Comparison of ENCODE assay signal across 9 cellular contexts in the genomic region with DNA sequence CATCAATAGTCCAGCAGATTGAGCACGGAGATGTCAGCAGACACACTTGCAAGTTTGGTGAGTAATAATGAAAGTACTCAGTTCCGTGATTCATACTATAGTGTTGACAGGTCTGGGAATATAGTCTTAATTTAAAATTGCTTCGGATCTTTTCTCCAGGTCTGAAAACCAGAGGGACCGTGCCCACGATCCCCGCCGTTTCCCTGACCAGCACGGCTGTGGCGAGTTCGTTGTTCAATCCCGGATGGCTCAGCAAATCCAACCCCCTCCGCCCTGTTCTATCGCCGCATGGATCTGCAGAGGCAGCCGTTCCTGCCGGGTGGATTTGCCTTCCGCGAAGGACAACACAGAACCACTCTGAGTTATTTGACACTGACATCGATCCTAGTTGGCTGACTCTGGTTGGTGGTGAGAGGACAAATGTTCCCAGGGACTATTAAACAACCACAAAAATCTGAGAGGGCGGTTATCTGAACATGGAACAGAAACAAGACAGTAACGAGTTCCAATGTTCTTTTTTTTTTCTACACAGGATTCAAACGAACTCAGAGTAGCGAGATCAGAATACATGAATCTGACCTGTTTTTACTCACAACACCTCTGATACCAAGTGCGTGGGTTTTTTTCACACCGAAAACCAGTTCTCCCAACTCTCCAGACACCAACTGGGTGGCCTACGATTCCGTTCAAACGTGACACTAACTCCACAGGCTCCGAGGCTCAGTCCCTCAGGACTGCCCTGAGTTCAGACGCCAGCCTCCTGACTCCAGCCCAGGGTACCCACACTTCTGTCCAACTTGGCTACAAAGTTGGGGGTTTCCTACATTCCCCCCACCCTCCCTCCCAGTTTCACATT. TPM values are rescaled to one million over a fixed set of nuclear protein-coding genes. Genes with fewer than 3 reads are reported as not detected.
DNase-seq lines count a peak whose midpoint lies in the region; ATAC-seq and TF ChIP-seq lines count a peak whose summit lies in the region.
"Had no signal": no experiment of that assay in that cellular context is flagged by ENCODE, and none has a peak within 500 bp of the region (broad histone marks: within the 10 kb centered on the region; RNA-seq: fewer than 3 reads in every experiment).

No MANE protein-coding gene starts in this region.

- H4K20me1 ChIP-seq in Loucy (ENCODE audit: insufficient read depth, low read length, poor library complexity, severe bottlenecking), result peaks cover 14% of the 10 kb centered on the region

- H3K36me3 ChIP-seq in Loucy (ENCODE audit: insufficient read depth, low read length) (no peaks in the 10 kb centered on the region), urinary bladder (ENCODE audit: insufficient read depth) (no peaks in the 10 kb centered on the region), transverse colon (no peaks in the 10 kb centered on the region)

- peaks cover 24% of the 10 kb centered on the region for H3K27me3 Mint-ChIP-seq in activated naive CD4-positive, alpha-beta T cell treated with anti-CD3 and anti-CD28 coated beads, Interleukin-2, amount 10 ng/mL, durations not matched to agents 7 days and 5 days

- no peak overlapping the region for H2AFZ ChIP-seq in Loucy (ENCODE audit: low read length)

- intact Hi-C loops in transverse colon (cut with DNase I; ENCODE audit: low total_unique reads), result no loop called here

- H3K9me3 ChIP-seq in Loucy (ENCODE audit: insufficient read depth, low read depth, low read length) (no peaks in the 10 kb centered on the region), transverse colon (no peaks in the 10 kb centered on the region)

- 50% methylated on average over 30 of the region's 30 CpGs for WGBS in urinary bladder
- 49 to 69% methylated on average over 8 to 30 of the region's 30 CpGs for WGBS in transverse colon (ENCODE audit: low coverage in 1 of 2), 2 donors

- in situ Hi-C loops in transverse colon (cut with MboI; ENCODE audit: low pct_ligation_motif_present in 1 of 4, low pct_unique_long_range_greater_than_20kb in 1 of 4, low sequenced_read_pairs in 3 of 4), result loop anchor here in 1 of 4 donors (10.0 kb wide), 1 partner anchor 63 kb away; a partner anchor contains a TSS

- H3K9me2 ChIP-seq in Loucy (replicated peaks; ENCODE audit: low read depth, low read length), result no peaks in the 10 kb centered on the region

- TF ChIP-seq CTCF in Loucy (conservative IDR thresholded peaks at IDR 0.05; ENCODE audit: low read length) (no peak), transverse colon (IDR thresholded peaks at IDR 0.05) (no peak)

- H3K9me3 Mint-ChIP-seq in activated naive CD4-positive, alpha-beta T cell treated with anti-CD3 and anti-CD28 coated beads, Interleukin-2, amount 10 ng/mL, durations not matched to agents 7 days and 5 days, result no peaks in the 10 kb centered on the region

- H3K4me1 Mint-ChIP-seq in activated naive CD4-positive, alpha-beta T cell treated with anti-CD3 and anti-CD28 coated beads, Interleukin-2, amount 10 ng/mL, durations not matched to agents 7 days and 5 days, result peaks cover 66% of the 10 kb centered on the region

- H3K27ac Mint-ChIP-seq in activated naive CD4-positive, alpha-beta T cell treated with anti-CD3 and anti-CD28 coated beads, Interleukin-2, amount 10 ng/mL, durations not matched to agents 7 days and 5 days, result peak overlapping the region; percentile 84

- H3K36me3 Mint-ChIP-seq in activated naive CD4-positive, alpha-beta T cell treated with anti-CD3 and anti-CD28 coated beads, Interleukin-2, amount 10 ng/mL, durations not matched to agents 7 days and 5 days, result peaks cover 4% of the 10 kb centered on the region

- H3K27ac ChIP-seq in urinary bladder (ENCODE audit: low read depth), result no peak overlapping the region
- peak overlapping the region in 2 of 4 donors; percentile 11 to 56 for H3K27ac ChIP-seq in transverse colon
- H3K27ac ChIP-seq: 22Rv1 had no signal

- peak overlapping the region; percentile 69 for H3K4me2 ChIP-seq in Loucy (ENCODE audit: low read depth, low read length, poor library complexity, severe bottlenecking)

- H3K27me3 ChIP-seq in Loucy (ENCODE audit: insufficient read depth, low read length, poor library complexity, severe bottlenecking), result no peaks in the 10 kb centered on the region
- H3K27me3 ChIP-seq in transverse colon, result peaks cover 18% of the 10 kb centered on the region

- peaks cover 27% of the 10 kb centered on the region for H3K79me2 ChIP-seq in Loucy (ENCODE audit: insufficient read depth, low read length)

- H3K9ac ChIP-seq in Loucy (ENCODE audit: low read depth, low read length, poor library complexity, severe bottlenecking), result no peak overlapping the region

- DNase-seq in DMS 273 (lab: John Stamatoyannopoulos, UW; ENCODE audit: unreplicated experiment) (peak; percentile 10), DMS 273 treated with DMSO at 0.1 percent for 48 hours (lab: John Stamatoyannopoulos, UW) (no peak), left kidney (ENCODE audit: low read depth, low spot score) (peak; percentile 61), transverse colon (no peak)
- DNase-seq in activated naive CD4-positive, alpha-beta T cell treated with anti-CD3 and anti-CD28 coated beads, Interleukin-2, amount 10 ng/mL, durations not matched to agents 7 days and 5 days, result peak; percentile 39

- CTCF ChIA-PET in activated naive CD4-positive, alpha-beta T cell treated with anti-CD3 and anti-CD28 coated beads, Interleukin-2, amount 10 ng/mL, durations not matched to agents 7 days and 5 days (lab: Charles Lee), result no interaction called here

- H3F3A ChIP-seq in Loucy (ENCODE audit: low read depth), result no peaks in the 10 kb centered on the region

- no peak for TF ChIP-seq POLR2A in transverse colon (IDR thresholded peaks at IDR 0.05)

- H3K4me3 Mint-ChIP-seq in activated naive CD4-positive, alpha-beta T cell treated with anti-CD3 and anti-CD28 coated beads, Interleukin-2, amount 10 ng/mL, durations not matched to agents 7 days and 5 days, result peak overlapping the region; percentile 54

- H3K4me3 ChIP-seq in Loucy (ENCODE audit: low read length, poor library complexity, severe bottlenecking) (no peak overlapping the region), urinary bladder (ENCODE audit: low read depth, low read length) (peak overlapping the region; percentile 11), transverse colon (peak overlapping the region in 2 of 4 donors; percentile 5 to 13)

- peaks cover 29% of the 10 kb centered on the region for H3K4me1 ChIP-seq in Loucy (ENCODE audit: insufficient read depth, low read length, poor library complexity, severe bottlenecking)
- no peaks in the 10 kb centered on the region for H3K4me1 ChIP-seq in urinary bladder (ENCODE audit: insufficient read depth)
- H3K4me1 ChIP-seq in transverse colon, result peaks cover 6 to 26% (median 15%) of the 10 kb centered on the region in 4 donors

- TF ChIP-seq EP300 in transverse colon (IDR thresholded peaks at IDR 0.05; ENCODE audit: low read depth), result no peak

- peak; percentile 51 for ATAC-seq in GM21825 (IDR thresholded peaks at IDR 0.05; ENCODE audit: unreplicated experiment)

RNA-seq across cellular contexts. Expression of a gene that starts 52.7 kb away (rescaled TPM):
- total RNA-seq in urinary bladder (59.6 TPM), transverse colon (10 to 100 TPM; 45.0 to 80.7 (median 64.7) TPM)
- polyA plus RNA-seq in urinary bladder, result 58.3 TPM

Comparison
In these comparisons a context has a peak if more than half of its experiments do, and no peak if none do; other contexts are left out.
1. DNase-seq: peak in DMS 273 (single experiment), activated naive CD4-positive, alpha-beta T cell treated with anti-CD3 and anti-CD28 coated beads, Interleukin-2, amount 10 ng/mL, durations not matched to agents 7 days and 5 days (single experiment) and left kidney (single experiment); none in DMS 273 treated with DMSO at 0.1 percent for 48 hours (single experiment) and transverse colon (single experiment).